ENCODE assay signal across 37 cellular contexts in the genomic region with DNA sequence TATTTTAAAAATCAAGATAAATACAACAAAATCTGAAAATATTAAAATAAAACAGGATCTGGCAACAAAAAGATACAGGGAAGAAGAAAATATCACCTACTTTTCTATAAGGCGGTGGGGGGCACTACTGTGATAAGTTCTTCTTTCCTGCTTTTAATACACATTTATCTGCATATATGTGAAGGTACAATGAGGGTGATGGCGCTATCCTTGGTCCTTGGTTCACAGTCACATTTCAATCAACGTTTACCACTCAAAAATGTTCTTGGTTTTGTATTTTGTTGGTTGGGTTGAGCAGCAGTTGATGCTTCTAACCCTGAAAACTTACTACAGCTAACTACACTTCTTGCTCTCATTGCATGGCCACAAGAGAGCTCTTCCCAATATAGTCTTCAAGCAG.
"Had no signal": no experiment of that assay in that cellular context is flagged by ENCODE, and none has a peak within 500 bp of the region (broad histone marks: within the 10 kb centered on the region; RNA-seq: fewer than 3 reads in every experiment).

No MANE protein-coding gene starts in this region.

- H3K4me1 ChIP-seq: body of pancreas, breast epithelium had no signal

- H3K27me3 ChIP-seq: adrenal gland, body of pancreas, brain microvascular endothelial cell, breast epithelium had no signal

- H3K27ac ChIP-seq: adrenal gland, body of pancreas, brain microvascular endothelial cell, breast epithelium, VCaP had no signal

- H3K4me1 Mint-ChIP-seq: activated B cell treated with CpG ODN at 0.5 μM for 24 hours; activated CD4-positive, alpha-beta T cell treated with anti-CD3 and anti-CD28 coated beads, Interleukin-2, amount 10 ng/mL, durations not matched to agents 24 days and 14 days; activated naive CD8-positive, alpha-beta T cell treated with anti-CD3 and anti-CD28 coated beads for 36 hours; activated T-helper 17 cell treated with anti-CD3 and anti-CD28 coated beads, Interleukin-2, amount 50 U/mL, for 72 hours had no signal

- H3K9me3 Mint-ChIP-seq: activated T-helper 17 cell treated with anti-CD3 and anti-CD28 coated beads, Interleukin-2, amount 50 U/mL, for 72 hours had no signal

- H3K27ac Mint-ChIP-seq: activated B cell treated with CpG ODN at 0.5 μM for 24 hours; activated CD4-positive, alpha-beta memory T cell treated with anti-CD3 and anti-CD28 coated beads for 36 hours; activated CD4-positive, alpha-beta T cell treated with anti-CD3 and anti-CD28 coated beads, Interleukin-2, amount 10 ng/mL, durations not matched to agents 24 days and 14 days; activated CD8-positive, alpha-beta T cell treated with anti-CD3 and anti-CD28 coated beads for 36 hours; activated naive CD4-positive, alpha-beta T cell treated with anti-CD3 and anti-CD28 coated beads for 36 hours; activated naive CD4-positive, alpha-beta T cell treated with anti-CD3 and anti-CD28 coated beads, Interleukin-2, amount 50 U/mL, for 72 hours; activated naive CD8-positive, alpha-beta T cell treated with anti-CD3 and anti-CD28 coated beads for 36 hours; activated T-cell treated with anti-CD3 and anti-CD28 coated beads, Interleukin-2, amount 50 U/mL, for 72 hours; activated T-helper 1 cell treated with anti-CD3 and anti-CD28 coated beads, Interleukin-12 subunit alpha, Interleukin-12 subunit beta, Interleukin-2, Interleukin-4 antibody, amounts not matched to agents 30 ng/mL and 10 ng/mL and 1 ng/mL, durations not matched to agents 14 hours and 24 hours and 36 hours; activated T-helper 17 cell treated with anti-CD3 and anti-CD28 coated beads, Interleukin-2, amount 50 U/mL, for 72 hours; T-helper 1 cell treated with Interleukin-12 subunit alpha and Interleukin-12 subunit beta and Interleukin-4 antibody, amounts not matched to agents 30 μg/mL and 1 μg/mL, for 36 hours; T-helper 2 cell treated with Interferon-gamma antibody and Interleukin-4, amounts not matched to agents 5 μg/mL and 100 μg/mL, for 36 hours had no signal

- FAIRE-seq: astrocyte, TTC549 had no signal

- H3K9me3 ChIP-seq: adrenal gland, body of pancreas, breast epithelium had no signal

- DNase-seq: activated B cell treated with CpG ODN at 0.5 μM for 24 hours; activated CD4-positive, alpha-beta memory T cell treated with anti-CD3 and anti-CD28 coated beads for 36 hours; activated CD4-positive, alpha-beta T cell treated with anti-CD3 and anti-CD28 coated beads for 4 hours; activated CD4-positive, alpha-beta T cell treated with anti-CD3 and anti-CD28 coated beads, Interleukin-2, amount 10 ng/mL, durations not matched to agents 24 days and 14 days; activated CD4-positive, alpha-beta T cell treated with anti-CD3 and anti-CD28 coated beads, Interleukin-2, amount 50 U/mL, for 1 hour; activated CD4-positive, alpha-beta T cell treated with anti-CD3 and anti-CD28 coated beads, Interleukin-2, amount 50 U/mL, for 4 hours; activated CD4-positive, CD25-positive, alpha-beta regulatory T cell treated with anti-CD3 and anti-CD28 coated beads, Interleukin-2, amount 50 U/mL, for 72 hours; activated CD8-positive, alpha-beta memory T cell treated with anti-CD3 and anti-CD28 coated beads, Interleukin-2, amount 50 U/mL, for 4 hours; activated CD8-positive, alpha-beta T cell treated with anti-CD3 and anti-CD28 coated beads for 36 hours; activated effector memory CD4-positive, alpha-beta T cell treated with anti-CD3 and anti-CD28 coated beads, Interleukin-2, amount 50 U/mL, for 16 hours; activated gamma-delta T cell treated with Interleukin-2 at 50 U/mL for 16 hours; activated naive CD4-positive, alpha-beta T cell; activated naive CD4-positive, alpha-beta T cell treated with anti-CD3 and anti-CD28 coated beads for 36 hours; activated naive CD4-positive, alpha-beta T cell treated with anti-CD3 and anti-CD28 coated beads, Interleukin-2, amount 50 U/mL, for 16 hours; activated naive CD8-positive, alpha-beta T cell treated with anti-CD3 and anti-CD28 coated beads for 36 hours; activated T-cell treated with anti-CD3 and anti-CD28 coated beads for 4 hours; activated T-cell treated with anti-CD3 and anti-CD28 coated beads, Interleukin-2, amount 50 U/mL, for 1 hour; activated T-cell treated with anti-CD3 and anti-CD28 coated beads, Interleukin-2, amount 50 U/mL, for 4 hours; activated T-cell treated with anti-CD3 and anti-CD28 coated beads, Interleukin-2, amount 50 U/mL, for 72 hours; adrenal gland; amniotic stem cell; aorta; body of pancreas; brain microvascular endothelial cell; central memory CD4-positive, alpha-beta T cell; T-helper 1 cell; T-helper 2 cell; T-helper 9 cell had no signal

- H3K4me3 ChIP-seq: adrenal gland, body of pancreas, breast epithelium had no signal

- ATAC-seq: activated CD8-positive, alpha-beta T cell treated with anti-CD3 and anti-CD28 coated beads for 36 hours; activated naive CD4-positive, alpha-beta T cell treated with anti-CD3 and anti-CD28 coated beads, Interleukin-2, amount 50 U/mL, for 72 hours; activated T-cell treated with anti-CD3 and anti-CD28 coated beads, Interleukin-2, amount 50 U/mL, for 4 hours; activated T-cell treated with anti-CD3 and anti-CD28 coated beads, Interleukin-2, amount 50 U/mL, for 72 hours; activated T-helper 17 cell treated with anti-CD3 and anti-CD28 coated beads, Interleukin-2, amount 50 U/mL, for 72 hours; body of pancreas had no signal

- H3K36me3 Mint-ChIP-seq: activated CD4-positive, alpha-beta memory T cell treated with anti-CD3 and anti-CD28 coated beads for 36 hours had no signal

- H3K36me3 ChIP-seq: adrenal gland, brain microvascular endothelial cell, breast epithelium had no signal

- H3K4me3 Mint-ChIP-seq: activated B cell treated with CpG ODN at 0.5 μM for 24 hours; activated CD4-positive, alpha-beta memory T cell treated with anti-CD3 and anti-CD28 coated beads for 36 hours; activated CD4-positive, alpha-beta T cell treated with anti-CD3 and anti-CD28 coated beads, Interleukin-2, amount 10 ng/mL, durations not matched to agents 24 days and 14 days; activated CD8-positive, alpha-beta T cell treated with anti-CD3 and anti-CD28 coated beads for 36 hours; activated naive CD4-positive, alpha-beta T cell treated with anti-CD3 and anti-CD28 coated beads for 36 hours; activated naive CD8-positive, alpha-beta T cell treated with anti-CD3 and anti-CD28 coated beads for 36 hours; activated T-cell treated with anti-CD3 and anti-CD28 coated beads, Interleukin-2, amount 50 U/mL, for 4 hours; activated T-cell treated with anti-CD3 and anti-CD28 coated beads, Interleukin-2, amount 50 U/mL, for 72 hours; activated T-helper 1 cell treated with anti-CD3 and anti-CD28 coated beads, Interleukin-12 subunit alpha, Interleukin-12 subunit beta, Interleukin-2, Interleukin-4 antibody, amounts not matched to agents 30 ng/mL and 10 ng/mL and 1 ng/mL, durations not matched to agents 14 hours and 24 hours and 36 hours; activated T-helper 17 cell treated with anti-CD3 and anti-CD28 coated beads, Interleukin-2, amount 50 U/mL, for 72 hours; T-helper 1 cell treated with Interleukin-12 subunit alpha and Interleukin-12 subunit beta and Interleukin-4 antibody, amounts not matched to agents 30 μg/mL and 1 μg/mL, for 36 hours; T-helper 2 cell treated with Interferon-gamma antibody and Interleukin-4, amounts not matched to agents 5 μg/mL and 100 μg/mL, for 36 hours had no signal
